8 cellular contexts compared by ENCODE assay signal in genomic region chr9:122931851-122932199, GRCh38. TPM values are rescaled to one million over a fixed set of nuclear protein-coding genes. Genes with fewer than 3 reads are reported as not detected.
DNase-seq lines count a peak whose midpoint lies in the region; ATAC-seq, FAIRE-seq and TF ChIP-seq lines count a peak whose summit lies in the region.

No MANE protein-coding gene starts in this region.

- no peak for TF ChIP-seq CTCF in OCI-LY1 (IDR thresholded peaks at IDR 0.05; ENCODE audit: low read length)
- no peak for TF ChIP-seq CTCF in parathyroid adenoma (IDR thresholded peaks at IDR 0.05)

- H3K9me3 ChIP-seq in OCI-LY1 (ENCODE audit: low read length) (no peaks in the 10 kb centered on the region), esophagus (ENCODE audit: control insufficient read depth in 2 of 2, insufficient read depth in 1 of 2, low read depth in 1 of 2, low read length in 1 of 2) (no peaks in the 10 kb centered on the region), parathyroid adenoma (ENCODE audit: control insufficient read depth, low read length) (no peaks in the 10 kb centered on the region)

- H3K9me3 Mint-ChIP-seq in effector memory CD8-positive, alpha-beta T cell: no peaks in the 10 kb centered on the region

- no peaks in the 10 kb centered on the region for H4K20me1 ChIP-seq in OCI-LY1 (ENCODE audit: insufficient read depth, low read length)

- H3K36me3 ChIP-seq in OCI-LY1 (ENCODE audit: insufficient read depth, low read length): peaks cover 8% of the 10 kb centered on the region
- H3K36me3 ChIP-seq in esophagus (ENCODE audit: control insufficient read depth in 2 of 2, insufficient read depth in 2 of 2, low read length in 1 of 2): peaks cover 2 to 3% of the 10 kb centered on the region in 2 donors
- no peaks in the 10 kb centered on the region for H3K36me3 ChIP-seq in parathyroid adenoma (ENCODE audit: control insufficient read depth, insufficient read depth, low read length)

- H3K4me1 Mint-ChIP-seq in effector memory CD8-positive, alpha-beta T cell (ENCODE audit: low read depth in 2 of 2): peaks cover 9 to 20% of the 10 kb centered on the region in 2 donors

- H3K4me3 ChIP-seq in OCI-LY1 (ENCODE audit: low read depth, low read length, poor library complexity, severe bottlenecking) (peak overlapping the region; percentile 83), esophagus (ENCODE audit: low read depth in 1 of 2, low read length in 2 of 2) (peak overlapping the region; percentile 67 to 91), parathyroid adenoma (ENCODE audit: low read depth, low read length) (peak overlapping the region; percentile 82)

- H3K4me1 ChIP-seq in OCI-LY1 (ENCODE audit: insufficient read depth, low read length, severe bottlenecking) (peaks cover 26% of the 10 kb centered on the region), esophagus (ENCODE audit: control insufficient read depth in 2 of 2, insufficient read depth in 2 of 2, low read length in 1 of 2) (no peaks in the 10 kb centered on the region), parathyroid adenoma (peaks cover 7% of the 10 kb centered on the region)

- H3K4me2 ChIP-seq in OCI-LY1 (ENCODE audit: low read length): peak overlapping the region; percentile 84
- peak overlapping the region; percentile 84 for H3K4me2 ChIP-seq in parathyroid adenoma (ENCODE audit: low read length)

- no peak overlapping the region for H3K27ac Mint-ChIP-seq in effector memory CD8-positive, alpha-beta T cell

- H3K79me2 ChIP-seq in OCI-LY1 (ENCODE audit: insufficient read depth, low read length) (peaks cover 31% of the 10 kb centered on the region), parathyroid adenoma (peaks cover 8% of the 10 kb centered on the region)

- no peak overlapping the region for H3K4me3 Mint-ChIP-seq in effector memory CD8-positive, alpha-beta T cell

- no peak for ATAC-seq in effector memory CD8-positive, alpha-beta T cell (replicated peaks)
- ATAC-seq in GM18867 (IDR thresholded peaks at IDR 0.05; ENCODE audit: unreplicated experiment): no peak

- FAIRE-seq in GM12891 (lab: Jason Lieb, UNC): peak; percentile 28

- H3K27me3 Mint-ChIP-seq in effector memory CD8-positive, alpha-beta T cell: no peaks in the 10 kb centered on the region

- WGBS in esophagus, 2 donors: 0 to 1% methylated on average over 8 of the region's 8 CpGs

- peaks cover 8% of the 10 kb centered on the region for H3K36me3 Mint-ChIP-seq in effector memory CD8-positive, alpha-beta T cell (ENCODE audit: insufficient read depth)

- H2AFZ ChIP-seq in OCI-LY1 (ENCODE audit: low read length): no peak overlapping the region
- peak overlapping the region; percentile 89 for H2AFZ ChIP-seq in parathyroid adenoma

- TF ChIP-seq POLR2A in GM12891 (IDR thresholded peaks at IDR 0.05; ENCODE audit: low read depth, low read length): peak; percentile 9; the same call in 1 of the 2 replicates

- H3K9ac ChIP-seq in OCI-LY1 (ENCODE audit: low read length) (peak overlapping the region; percentile 82), parathyroid adenoma (peak overlapping the region; percentile 50)

- H3K27ac ChIP-seq in OCI-LY1 (ENCODE audit: low read depth, low read length, poor library complexity, severe bottlenecking): peak overlapping the region; percentile 71
- H3K27ac ChIP-seq in esophagus (ENCODE audit: low read depth in 2 of 2, low read length in 1 of 2): peak overlapping the region; percentile 73 to 89
- peak overlapping the region; percentile 81 for H3K27ac ChIP-seq in parathyroid adenoma

- no peaks in the 10 kb centered on the region for H3K9me2 ChIP-seq in OCI-LY1 (ENCODE audit: low read depth, low read length)

- DNase-seq in GM12891 (ENCODE audit: insufficient read length, low spot score) (no peak), cortex of kidney (lab: John Stamatoyannopoulos, UW) (no peak), NCI-H1694 treated with DMSO at 0.1 percent for 48 hours (lab: John Stamatoyannopoulos, UW) (no peak)
- no peak for DNase-seq in effector memory CD8-positive, alpha-beta T cell

- no peaks in the 10 kb centered on the region for H3K27me3 ChIP-seq in OCI-LY1 (ENCODE audit: insufficient read depth, low read length)
- H3K27me3 ChIP-seq in esophagus (ENCODE audit: control insufficient read depth in 1 of 2, insufficient read depth in 2 of 2, low read length in 2 of 2): no peaks in the 10 kb centered on the region
- no peaks in the 10 kb centered on the region for H3K27me3 ChIP-seq in parathyroid adenoma (ENCODE audit: control insufficient read depth, insufficient read depth, low read length)

- no peaks in the 10 kb centered on the region for H3F3A ChIP-seq in OCI-LY1 (ENCODE audit: insufficient read depth, low read length)

TF ChIP-seq in GM12891, 5 proteins besides CTCF, POLR2A, EP300 and RAD21:
- TF ChIP-seq SPI1 (IDR thresholded peaks at IDR 0.05; ENCODE audit: low read depth, low read length) (no peak), POLR2AphosphoS5 (IDR thresholded peaks at IDR 0.05; ENCODE audit: low read depth, low read length) (no peak), TAF1 (IDR thresholded peaks at IDR 0.05; ENCODE audit: low read depth, low read length) (no peak), PAX5 (IDR thresholded peaks at IDR 0.05; ENCODE audit: insufficient read depth, low read length, severe bottlenecking) (no peak), POU2F2 (IDR thresholded peaks at IDR 0.05; ENCODE audit: low read depth, low read length) (no peak)

RNA-seq across cellular contexts. Expression of gene ZBTB26, which starts 0.5 kb away (rescaled TPM):
- 3.8 TPM for polyA plus RNA-seq in GM12891 (2012; ENCODE audit: low read depth, missing spikeins)
- 1 to 10 TPM; 2.0 to 2.1 TPM for polyA plus RNA-seq in esophagus

RNA-seq across cellular contexts. Expression of gene RABGAP1, which starts 9.0 kb away (rescaled TPM):
- 9.5 TPM for polyA plus RNA-seq in GM12891 (2012; ENCODE audit: low read depth, missing spikeins)
- polyA plus RNA-seq in esophagus: 10 to 100 TPM; 12.0 to 16.4 TPM

RNA-seq across cellular contexts. Expression of gene ZBTB6, which starts 18.7 kb away (rescaled TPM):
- 2.3 TPM for polyA plus RNA-seq in GM12891 (2012; ENCODE audit: low read depth, missing spikeins)
- 1 to 10 TPM; 1.7 to 3.1 TPM for polyA plus RNA-seq in esophagus

RNA-seq across cellular contexts. Expression of gene RC3H2, which starts 26.7 kb away (rescaled TPM):
- polyA plus RNA-seq in GM12891 (2012; ENCODE audit: low read depth, missing spikeins): 10.8 TPM
- polyA plus RNA-seq in esophagus: 1 to 10 TPM; 8.5 to 9.2 TPM
